Comparison of ENCODE assay signal across 9 cellular contexts in the genomic region with DNA sequence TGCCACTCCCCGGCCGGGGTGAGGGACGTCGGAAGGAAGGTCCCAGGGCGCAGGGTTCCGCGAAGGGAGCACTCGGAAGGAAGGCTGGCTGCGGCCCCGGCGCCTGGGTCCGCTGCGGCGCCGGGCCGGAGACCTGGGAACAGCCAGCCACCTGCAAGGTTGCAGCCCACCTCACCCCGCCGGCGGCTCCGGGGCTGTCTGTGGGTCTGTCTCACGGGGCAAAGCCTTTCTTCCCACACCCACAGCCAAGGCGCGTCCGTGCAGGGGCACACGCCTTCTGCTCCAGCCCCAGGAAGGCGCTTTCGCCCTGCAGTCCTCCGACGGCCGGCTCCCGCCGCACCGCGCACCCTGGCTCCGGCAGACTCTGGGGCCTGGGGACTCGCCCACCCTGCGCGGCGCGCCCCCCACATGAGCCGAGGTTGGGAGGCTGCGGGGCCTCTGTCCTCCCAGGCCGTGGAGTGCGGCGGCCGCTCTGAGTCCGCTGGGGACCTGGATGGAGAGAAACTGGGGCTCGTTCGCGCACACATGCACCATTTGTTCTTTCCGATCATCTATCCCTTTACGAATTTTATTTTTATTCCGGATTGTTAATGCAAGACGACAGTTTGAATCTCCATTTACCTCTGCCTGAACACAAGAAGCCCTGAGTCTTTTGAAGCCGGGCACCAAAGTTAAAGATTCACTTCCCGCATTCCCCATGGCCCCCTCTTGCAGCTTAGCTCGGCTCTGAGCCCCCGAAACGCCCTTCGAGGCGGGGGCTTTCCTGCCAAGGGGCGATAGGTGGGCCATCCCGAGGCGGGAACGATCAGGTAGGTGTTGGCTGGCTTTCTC. TPM values are rescaled to one million over a fixed set of nuclear protein-coding genes. Genes with fewer than 3 reads are reported as not detected.
A peak's percentile ranks its signal among the peaks of the same experiment; 100 is the strongest.
DNase-seq lines count a peak whose midpoint lies in the region; ATAC-seq and TF ChIP-seq lines count a peak whose summit lies in the region.
"Had no signal": no experiment of that assay in that cellular context is flagged by ENCODE, and none has a peak within 500 bp of the region (broad histone marks: within the 10 kb centered on the region; RNA-seq: fewer than 3 reads in every experiment).

No MANE protein-coding gene starts in this region.

- H3K9me3 ChIP-seq in mucosa of descending colon (no peaks in the 10 kb centered on the region), upper lobe of right lung (no peaks in the 10 kb centered on the region)

- peak; percentile 68 for DNase-seq in Right ventricle myocardium inferior (ENCODE audit: missing footprints)
- no peak for DNase-seq in cardiac septum (ENCODE audit: low spot score)
- DNase-seq in dorsolateral prefrontal cortex = no peak
- no peak for DNase-seq in mucosa of descending colon
- DNase-seq in upper lobe of right lung = no peak
- no peak for DNase-seq in NCI-H1417 (lab: John Stamatoyannopoulos, UW)
- no peak for DNase-seq in putamen (ENCODE audit: low spot score)
- DNase-seq: DMS79 treated with DMSO at 0.1 percent for 48 hours had no signal

- TF ChIP-seq CTCF in dorsolateral prefrontal cortex (IDR thresholded peaks at IDR 0.05 in 54 of 56, conservative IDR thresholded peaks at IDR 0.05 in 2 of 56; ENCODE audit: low read depth in 1 of 56, partially characterized antibody in 56 of 56) (no peak), mucosa of descending colon (IDR thresholded peaks at IDR 0.05) (no peak), upper lobe of right lung (IDR thresholded peaks at IDR 0.05) (no peak)

- intact Hi-C loops in Right ventricle myocardium inferior (cut with DNase I) (loop anchor here (2.0 to 5.0 kb wide), 4 partner anchors 500 to 1030 kb away; no protein-coding TSS in a partner anchor), cardiac septum (cut with DNase I) (loop anchor here (2.0 to 5.0 kb wide), 4 partner anchors 500 to 1030 kb away; no protein-coding TSS in a partner anchor), dorsolateral prefrontal cortex (cut with DNase I) (loop anchor here (2.0 to 10.0 kb wide), 13 partner anchors 250 to 1090 kb away; partner anchors contain the start of gene GMDS (in 1 of the 2)), mucosa of descending colon (cut with DNase I, micrococcal nuclease) (loop anchor here (5.0 to 10.0 kb wide), 5 partner anchors 500 to 1030 kb away; no protein-coding TSS in a partner anchor), upper lobe of right lung (cut with DNase I) (loop anchor here (5.0 to 10.0 kb wide), 3 partner anchors 502 to 750 kb away; no protein-coding TSS in a partner anchor)

- H3K4me1 ChIP-seq in mucosa of descending colon (ENCODE audit: low read depth) (peaks cover 24% of the 10 kb centered on the region), upper lobe of right lung (peaks cover 16% of the 10 kb centered on the region)

- H3K36me3 ChIP-seq in mucosa of descending colon (ENCODE audit: low read depth) = no peaks in the 10 kb centered on the region
- H3K36me3 ChIP-seq in upper lobe of right lung = no peaks in the 10 kb centered on the region

- peaks cover 11 to 96% (median 82%) of the 10 kb centered on the region in 45 donors for H3K27me3 ChIP-seq in dorsolateral prefrontal cortex
- H3K27me3 ChIP-seq in upper lobe of right lung = peaks cover 89% of the 10 kb centered on the region

- ATAC-seq in Right ventricle myocardium inferior = no peak
- ATAC-seq in mucosa of descending colon = peak; percentile 27
- peak; percentile 1 for ATAC-seq in upper lobe of right lung
- ATAC-seq in GM19467 (IDR thresholded peaks at IDR 0.05; ENCODE audit: unreplicated experiment) = no peak

- H3K27ac ChIP-seq in dorsolateral prefrontal cortex (peak overlapping the region in 52 of 59 donors; percentile 1 to 95 (median 76)), upper lobe of right lung (no peak overlapping the region)

- H3K4me3 ChIP-seq in dorsolateral prefrontal cortex = peak overlapping the region; percentile 10 to 71 (median 50)
- no peak overlapping the region for H3K4me3 ChIP-seq in mucosa of descending colon
- peak overlapping the region; percentile 42 for H3K4me3 ChIP-seq in upper lobe of right lung

RNA-seq across cellular contexts. Expression of gene FOXC1, which starts 4.5 kb away (rescaled TPM):
- total RNA-seq in Right ventricle myocardium inferior = 2.7 TPM
- total RNA-seq in cardiac septum = 6.4 TPM
- total RNA-seq in dorsolateral prefrontal cortex = 10 to 100 TPM in 23 of 120 experiments, 1 to 10 TPM in 97; 2.7 to 22.9 (median 6.6) TPM
- total RNA-seq in mucosa of descending colon = 1 to 10 TPM; 1.1 to 1.7 (median 1.6) TPM
- 4.9 TPM for total RNA-seq in upper lobe of right lung

Comparison
In these comparisons a context has a peak if more than half of its experiments do, and no peak if none do; other contexts are left out.
1. ATAC-seq: peak in mucosa of descending colon (single experiment) and upper lobe of right lung (single experiment); none in Right ventricle myocardium inferior (single experiment) and GM19467 (single experiment).